22 cellular contexts compared by ENCODE assay signal in the genomic region with DNA sequence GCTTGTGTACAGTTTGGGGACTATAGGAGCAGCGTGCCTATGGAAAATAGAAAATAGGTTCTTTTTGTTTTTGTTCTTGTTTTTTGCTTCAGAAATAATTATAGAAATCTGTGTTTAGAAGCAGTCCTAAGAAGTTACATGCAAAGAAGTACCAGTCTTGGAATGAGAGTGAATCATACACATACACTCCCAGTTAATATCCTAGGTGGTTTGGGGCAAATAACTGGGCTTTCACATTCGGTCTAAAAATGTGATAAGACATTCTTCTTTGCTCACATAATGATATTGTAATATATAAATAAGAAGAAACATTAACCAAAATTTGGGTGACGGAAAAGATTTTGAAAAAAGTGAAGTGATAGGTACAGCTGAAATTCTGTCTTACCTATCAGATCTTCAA.
DNase-seq lines count a peak whose midpoint lies in the region; FAIRE-seq and TF ChIP-seq lines count a peak whose summit lies in the region.
"Had no signal": no experiment of that assay in that cellular context is flagged by ENCODE, and none has a peak within 500 bp of the region (broad histone marks: within the 10 kb centered on the region; RNA-seq: fewer than 3 reads in every experiment).

No MANE protein-coding gene starts in this region.

- peak; percentile 14 for DNase-seq in EL
- DNase-seq in RCC 7860 (ENCODE audit: low spot score), result peak; percentile 30
- DNase-seq in choroid plexus epithelial cell (ENCODE audit: low read depth), result peak; percentile 35
- no peak for DNase-seq in smooth muscle cell (lab: John Stamatoyannopoulos, UW; ENCODE audit: unreplicated experiment)
- no peak for DNase-seq in SIG-M5 (lab: John Stamatoyannopoulos, UW)
- no peak for DNase-seq in ureter (ENCODE audit: low spot score)
- DNase-seq in H9, result no peak
- DNase-seq: CD8-positive, alpha-beta memory T cell; DMS 273 treated with DMSO at 0.1 percent for 48 hours; DMS79; KBM-7; MV-4-11; NCI-H1105; NCI-H146; NCI-H1930; NCI-H2107; NCI-H526 treated with DMSO at 0.1 percent for 48 hours; Peyer's patch had no signal

- H3K27ac ChIP-seq in smooth muscle cell (ENCODE audit: low read depth) (peak overlapping the region; percentile 61), H9 (ENCODE audit: insufficient read length, low read depth, low read length) (no peak overlapping the region)
- H3K27ac ChIP-seq: A549, C4-2B, Peyer's patch had no signal

- H3K27me3 ChIP-seq in smooth muscle cell (ENCODE audit: low read depth) (no peaks in the 10 kb centered on the region), H9 (ENCODE audit: insufficient read depth, low read length) (no peaks in the 10 kb centered on the region)
- H3K27me3 ChIP-seq: Peyer's patch had no signal

- no peak overlapping the region for H2BK120ac ChIP-seq in H9 (ENCODE audit: low read depth, low read length, poor library complexity, severe bottlenecking)

- H3K56ac ChIP-seq in H9 (ENCODE audit: insufficient read length, low read depth, low read length), result no peak overlapping the region

- H3K4ac ChIP-seq in H9 (ENCODE audit: low read depth, low read length), result no peak overlapping the region

- H3K4me3 Mint-ChIP-seq in H9, result no peak overlapping the region
- H3K4me3 Mint-ChIP-seq: B cell; CD8-positive, alpha-beta memory T cell had no signal

- peak; percentile 70 for FAIRE-seq in RCC 7860 (lab: Jason Lieb, UNC)
- FAIRE-seq: A549, GM19239 had no signal

- no peak overlapping the region for H3K9ac ChIP-seq in smooth muscle cell (ENCODE audit: low read depth)
- H3K9ac ChIP-seq in H9 (ENCODE audit: extremely low read depth, insufficient read length, low read length), result no peak overlapping the region

- H4K8ac ChIP-seq in H9 (replicated peaks; ENCODE audit: insufficient read length, low read depth, low read length), result no peak overlapping the region

- no peaks in the 10 kb centered on the region for H3K9me3 Mint-ChIP-seq in H9
- H3K9me3 Mint-ChIP-seq: CD8-positive, alpha-beta memory T cell had no signal

- H2BK5ac ChIP-seq in H9 (ENCODE audit: insufficient read length, low read length), result no peak overlapping the region

- no peaks in the 10 kb centered on the region for H3K79me1 ChIP-seq in H9 (ENCODE audit: insufficient read depth, low read depth, low read length, poor library complexity, severe bottlenecking)

- no peak overlapping the region for H3T11ph ChIP-seq in H9 (ENCODE audit: low read length)

- no peak overlapping the region for H3K18ac ChIP-seq in H9 (ENCODE audit: insufficient read length, low read depth, low read length)

- no peaks in the 10 kb centered on the region for H3K23me2 ChIP-seq in H9 (ENCODE audit: insufficient read length, low read depth, low read length, poor library complexity, severe bottlenecking)

- peaks cover 4% of the 10 kb centered on the region for H3K4me1 ChIP-seq in smooth muscle cell (ENCODE audit: low read depth)
- no peaks in the 10 kb centered on the region for H3K4me1 ChIP-seq in H9 (ENCODE audit: insufficient read depth, low read length)

- 70% methylated on average over 3 of the region's 3 CpGs for WGBS in smooth muscle cell (ENCODE audit: low lambda C conversion rate)
- WGBS in H9 (ENCODE audit: extremely low coverage, insufficient read length, low lambda C conversion rate), result no CpG with 5 or more reads among the region's 3 CpGs

- no peaks in the 10 kb centered on the region for H3K27me3 Mint-ChIP-seq in H9 (ENCODE audit: low read depth)
- H3K27me3 Mint-ChIP-seq: B cell had no signal

- H4K91ac ChIP-seq in H9 (ENCODE audit: insufficient read length, low read depth, low read length), result no peak overlapping the region

- no peak overlapping the region for H2AFZ ChIP-seq in smooth muscle cell (ENCODE audit: low read depth)
- no peak overlapping the region for H2AFZ ChIP-seq in H9 (ENCODE audit: low read length)

- H3K23ac ChIP-seq in H9 (ENCODE audit: insufficient read length, low read depth, low read length), result no peak overlapping the region

- H3K36me3 ChIP-seq in smooth muscle cell (ENCODE audit: low read depth), result peaks cover 15% of the 10 kb centered on the region
- H3K36me3 ChIP-seq: Peyer's patch had no signal

- H3K9me3 ChIP-seq in smooth muscle cell (replicated peaks; ENCODE audit: low read depth), result no peaks in the 10 kb centered on the region
- no peaks in the 10 kb centered on the region for H3K9me3 ChIP-seq in H9 (ENCODE audit: control insufficient read depth, low read depth, low read length)
- H3K9me3 ChIP-seq: A549, Peyer's patch had no signal

- H4K20me1 ChIP-seq in smooth muscle cell (ENCODE audit: low read depth), result peaks cover 12% of the 10 kb centered on the region
- H4K20me1 ChIP-seq in H9 (ENCODE audit: control insufficient read depth, insufficient read depth, insufficient read length), result no peaks in the 10 kb centered on the region

- peaks cover 1 to 11% (median 4%) of the 10 kb centered on the region in 3 experiments; a peak in 5 of 7 replicates for H3K36me3 Mint-ChIP-seq in H9 (ENCODE audit: insufficient read depth in 1 of 3, low read depth in 3 of 3)
- H3K36me3 Mint-ChIP-seq: CD8-positive, alpha-beta memory T cell had no signal

- H2BK20ac ChIP-seq in H9 (ENCODE audit: low read depth, low read length, poor library complexity, severe bottlenecking), result no peak overlapping the region

- H4K5ac ChIP-seq in H9 (ENCODE audit: insufficient read length, low read depth, low read length), result no peak overlapping the region

- TF ChIP-seq CTCF in choroid plexus epithelial cell (conservative IDR thresholded peaks at IDR 0.05; ENCODE audit: low read depth, low read length) (no peak), smooth muscle cell (IDR thresholded peaks at IDR 0.05; ENCODE audit: borderline replicate concordance, insufficient read depth, poor library complexity, severe bottlenecking) (no peak), H9 (conservative IDR thresholded peaks at IDR 0.05) (no peak)

- peaks cover 4 to 6% of the 10 kb centered on the region in 2 experiments for H3K4me1 Mint-ChIP-seq in H9
- H3K4me1 Mint-ChIP-seq: B cell; CD8-positive, alpha-beta memory T cell had no signal

- no peaks in the 10 kb centered on the region for H3F3A ChIP-seq in smooth muscle cell (ENCODE audit: low read depth)

- peak overlapping the region; percentile 19 for H3K4me2 ChIP-seq in smooth muscle cell
- H3K4me2 ChIP-seq in H9 (ENCODE audit: insufficient read depth, insufficient read length, low read length), result no peak overlapping the region
- H3K4me2 ChIP-seq: A549 had no signal

- H3K4me3 ChIP-seq in choroid plexus epithelial cell (ENCODE audit: low read depth, low read length) (no peak overlapping the region), smooth muscle cell (no peak overlapping the region)
- H3K4me3 ChIP-seq: A549, Peyer's patch had no signal

- no peak overlapping the region for H2BK15ac ChIP-seq in H9 (ENCODE audit: low read depth, low read length)

- no peak overlapping the region for H2BK12ac ChIP-seq in H9 (ENCODE audit: insufficient read length, low read depth, low read length)

- H3K79me2 ChIP-seq in smooth muscle cell (ENCODE audit: low read depth) (no peaks in the 10 kb centered on the region), H9 (ENCODE audit: insufficient read depth, low read length) (no peaks in the 10 kb centered on the region)

- H3K14ac ChIP-seq in H9 (ENCODE audit: insufficient read depth, low read length), result no peak overlapping the region

- H2AK5ac ChIP-seq in H9 (ENCODE audit: insufficient read length, low read length), result no peak overlapping the region

- no peak overlapping the region for H3K27ac Mint-ChIP-seq in H9
- H3K27ac Mint-ChIP-seq: B cell; CD8-positive, alpha-beta memory T cell had no signal

Comparison
In these comparisons a context has a peak if more than half of its experiments do, and no peak if none do; other contexts are left out.
1. DNase-seq: peak in EL (single experiment), RCC 7860 (single experiment) and choroid plexus epithelial cell (single experiment); none in smooth muscle cell (single experiment), SIG-M5 (single experiment), ureter (single experiment) and H9 (single experiment).